Comparison of ENCODE assay signal across 8 cellular contexts in the genomic region with DNA sequence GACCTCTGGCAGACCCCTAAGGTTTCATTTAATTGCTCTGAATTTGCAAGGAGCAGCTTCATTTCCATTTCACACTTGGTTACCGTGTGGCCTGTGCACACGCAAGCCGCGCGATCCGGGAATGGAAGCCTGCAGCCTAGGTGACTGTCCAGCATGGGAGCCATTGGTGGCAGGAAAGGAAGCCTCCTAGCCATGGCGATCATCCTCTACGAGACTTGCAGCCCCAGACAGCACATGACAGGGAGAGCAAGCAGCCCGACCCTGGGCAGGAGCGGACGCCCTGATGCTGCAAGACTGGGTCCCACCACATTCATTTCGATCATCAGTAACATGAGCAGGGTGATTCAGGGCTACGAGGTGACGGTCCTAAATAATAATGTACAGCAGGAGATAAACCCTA.
"Had no signal": no experiment of that assay in that cellular context is flagged by ENCODE, and none has a peak within 500 bp of the region (broad histone marks: within the 10 kb centered on the region; RNA-seq: fewer than 3 reads in every experiment).

No MANE protein-coding gene starts in this region.

- DNase-seq: GM23248, GOT3, H7, H9, HCEC 1CT, HFFc6 had no signal

- H3K9me3 ChIP-seq: HAP-1 had no signal

- H3K4me3 ChIP-seq: GM23248, GM23338, HAP-1 had no signal

- H3K9ac ChIP-seq: GM23248 had no signal

- H3K36me3 ChIP-seq: HAP-1 had no signal

- H3K27ac Mint-ChIP-seq: GM23338, H9, HFFc6 had no signal

- H3K27ac ChIP-seq: GM23248 had no signal

- H3K4me3 Mint-ChIP-seq: GM23338, H9, HFFc6 had no signal

- H3K4me2 ChIP-seq: GM23338 had no signal

- H2AFZ ChIP-seq: GM23248, GM23338 had no signal
